ENCODE assay signal across 9 cellular contexts in the genomic region with DNA sequence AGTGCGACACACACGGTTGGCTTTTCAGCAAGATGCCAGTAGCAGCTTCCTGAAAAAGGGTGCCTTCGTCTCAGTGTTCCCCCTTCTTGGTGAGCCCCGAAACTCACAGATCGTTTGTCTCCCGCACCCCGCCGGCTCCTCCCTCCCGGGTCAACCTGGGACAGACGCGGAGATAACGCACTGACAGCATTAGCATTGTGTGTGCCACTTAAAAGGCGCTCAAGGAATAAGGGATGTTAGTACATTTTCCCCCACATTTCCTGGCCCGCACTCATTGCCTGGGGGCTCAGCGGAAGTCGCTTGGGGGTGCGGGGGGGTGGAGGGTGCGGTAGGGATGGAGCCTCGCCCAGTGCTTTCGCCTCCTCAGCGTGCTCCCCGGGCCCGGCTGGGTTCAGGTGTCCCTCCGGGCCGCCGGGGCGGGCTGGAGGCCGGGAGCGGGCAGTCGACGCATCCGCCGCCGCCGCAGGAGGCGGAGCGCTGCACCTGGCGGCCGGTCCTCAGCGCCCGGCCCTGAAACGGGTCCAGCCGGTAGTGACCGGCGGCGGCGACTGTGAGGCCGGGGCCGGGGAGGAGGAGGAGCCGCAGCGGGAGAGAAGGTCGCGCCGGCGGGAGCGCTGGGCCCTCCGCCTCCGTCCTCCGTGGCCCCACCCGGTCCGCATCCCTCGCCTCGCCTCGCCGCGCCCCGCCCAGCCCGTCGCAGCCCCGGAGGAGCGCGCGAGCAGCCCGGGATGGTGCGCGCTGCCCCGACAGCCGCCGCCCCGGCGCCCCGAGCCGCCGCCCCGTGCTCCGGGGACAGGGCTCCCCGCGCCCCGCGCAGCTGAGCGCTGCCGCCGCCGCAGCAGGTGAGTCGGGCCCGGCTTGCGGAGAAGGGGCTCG. TPM values are rescaled to one million over a fixed set of nuclear protein-coding genes. Genes with fewer than 3 reads are reported as not detected.
DNase-seq lines count a peak whose midpoint lies in the region; ATAC-seq, FAIRE-seq and TF ChIP-seq lines count a peak whose summit lies in the region.
"Had no signal": no experiment of that assay in that cellular context is flagged by ENCODE, and none has a peak within 500 bp of the region (broad histone marks: within the 10 kb centered on the region; RNA-seq: fewer than 3 reads in every experiment).

A gene (plus strand): TSS at position 694 of the 876 bp plus-strand sequence. CDS start 27,675 bp downstream, outside the sequence.

- CTCF ChIA-PET in endothelial cell of umbilical vein (lab: Charles Lee), result interaction anchor here (1.0 kb wide), 1 partner anchor 16 kb away, joined by 3 read pairs; no protein-coding TSS in a partner anchor

- H3K9ac ChIP-seq in endothelial cell of umbilical vein (replicated peaks; ENCODE audit: extremely low read depth, insufficient read depth, low read length) (peak within 1 kb of the TSS; percentile 38), mucosa of stomach (ENCODE audit: low read length) (peak within 1 kb of the TSS; percentile 90)

- H3K36me3 ChIP-seq in endothelial cell of umbilical vein (ENCODE audit: control insufficient read depth in 2 of 2, extremely low read depth in 1 of 2, insufficient read depth in 2 of 2, low read length in 2 of 2) (no peaks in the 10 kb centered on the region), mucosa of stomach (ENCODE audit: control insufficient read depth, insufficient read depth, low read length) (no peaks in the 10 kb centered on the region)

- H3K9me3 ChIP-seq in endothelial cell of umbilical vein (replicated peaks; ENCODE audit: control insufficient read depth, insufficient read depth, low read length), result no peaks in the 10 kb centered on the region
- H3K9me3 ChIP-seq in mucosa of stomach (ENCODE audit: control insufficient read depth, low read length), result no peaks in the 10 kb centered on the region

- H3K27ac ChIP-seq in endothelial cell of umbilical vein (ENCODE audit: insufficient read depth, low read depth, low read length), result no peak within 1 kb of the TSS

- peak within 1 kb of the TSS; percentile 60 for H3K4me2 ChIP-seq in endothelial cell of umbilical vein (ENCODE audit: insufficient read depth, low read length)

- POLR2A ChIA-PET in endothelial cell of umbilical vein (lab: Charles Lee), result no interaction called here

- dilution Hi-C loops in endothelial cell of umbilical vein (cut with MboI; ENCODE audit: extremely low pct_ligation_motif_present, low sequenced_read_pairs), result no loop called here

- DNase-seq in DMS 273 (lab: John Stamatoyannopoulos, UW; ENCODE audit: unreplicated experiment) (peak; percentile 76), DMS 273 treated with DMSO at 0.1 percent for 48 hours (lab: John Stamatoyannopoulos, UW) (no peak), NCI-H460 (ENCODE audit: extremely low read depth, low read depth) (peak; percentile 27), endothelial cell of umbilical vein (ENCODE audit: low read depth, low spot score) (no peak)
- DNase-seq in activated CD8-positive, alpha-beta memory T cell treated with anti-CD3 and anti-CD28 coated beads for 48 hours (ENCODE audit: low read depth in 2 of 3, low spot score in 2 of 3), result peak; percentile 22 to 34 (median 22)
- DNase-seq in stimulated activated CD8-positive, alpha-beta memory T cell treated with anti-CD3 and anti-CD28 coated beads, Interleukin-7, amount 100 ng/mL, for 1 hour (ENCODE audit: low read depth in 2 of 2), result peak; percentile 30 to 35

- H3K4me1 ChIP-seq in endothelial cell of umbilical vein (ENCODE audit: control insufficient read depth, extremely low read depth, insufficient read depth, low read length), result peaks cover 6% of the 10 kb centered on the region
- peaks cover 39% of the 10 kb centered on the region for H3K4me1 ChIP-seq in mucosa of stomach (ENCODE audit: control insufficient read depth, insufficient read depth, low read length)

- H3K27me3 ChIP-seq in endothelial cell of umbilical vein (ENCODE audit: control insufficient read depth in 2 of 2, insufficient read depth in 2 of 2, low read length in 2 of 2) (peaks cover 17 to 25% of the 10 kb centered on the region in 2 experiments), mucosa of stomach (ENCODE audit: control insufficient read depth, insufficient read depth, low read length) (no peaks in the 10 kb centered on the region)

- ATAC-seq in HG02870 (IDR thresholded peaks at IDR 0.05; ENCODE audit: unreplicated experiment), result peak; percentile 52

- no peak for TF ChIP-seq POLR2A in endothelial cell of umbilical vein (IDR thresholded peaks at IDR 0.05; ENCODE audit: low read depth, low read length)

- intact Hi-C loops in endothelial cell of umbilical vein (cut with micrococcal nuclease), result loop anchor here (1.0 kb wide), 1 partner anchor 61 kb away; no protein-coding TSS in a partner anchor

- no peak for TF ChIP-seq CTCF in endothelial cell of umbilical vein (IDR thresholded peaks at IDR 0.05; ENCODE audit: extremely low read depth in 1 of 2, insufficient read depth in 1 of 2, low read depth in 1 of 2, low read length in 2 of 2)

- H3K4me3 ChIP-seq in endothelial cell of umbilical vein (replicated peaks in 1 of 3; ENCODE audit: insufficient read depth in 1 of 3, low read depth in 1 of 3, low read length in 3 of 3) (peak within 1 kb of the TSS; percentile 20 to 62 (median 55)), mucosa of stomach (ENCODE audit: low read length) (peak within 1 kb of the TSS; percentile 68)

- BruUV-seq in endothelial cell of umbilical vein (replicated peaks; lab: Mats Ljungman, UMichigan), result no TSS peak

- peak within 1 kb of the TSS; percentile 50 for H2AFZ ChIP-seq in endothelial cell of umbilical vein (ENCODE audit: low read depth, low read length)

- FAIRE-seq in endothelial cell of umbilical vein (lab: Jason Lieb, UNC), result no peak
- FAIRE-seq: A204.1 had no signal

- no peaks in the 10 kb centered on the region for H4K20me1 ChIP-seq in endothelial cell of umbilical vein (replicated peaks; ENCODE audit: control insufficient read depth, extremely low read depth, insufficient read depth, low read length)

- no peaks in the 10 kb centered on the region for H3K9me1 ChIP-seq in endothelial cell of umbilical vein (replicated peaks; ENCODE audit: control insufficient read depth, extremely low read depth, insufficient read depth, low read length)

- no peaks in the 10 kb centered on the region for H3K79me2 ChIP-seq in endothelial cell of umbilical vein (ENCODE audit: control insufficient read depth, insufficient read depth, low read length)

TF ChIP-seq in endothelial cell of umbilical vein, 7 proteins besides CTCF, POLR2A, EP300 and RAD21:
- TF ChIP-seq EZH2 (IDR thresholded peaks at IDR 0.05; ENCODE audit: borderline replicate concordance, low read depth, low read length, severe bottlenecking), result peak; percentile 16
- no peak for TF ChIP-seq MYC (IDR thresholded peaks at IDR 0.05; ENCODE audit: low read depth, low read length)

RNA-seq across cellular contexts. Expression of the gene that starts here (rescaled TPM):
- 23.0 and 28.4 TPM in 2 replicates for total RNA-seq in NCI-H460 (2014; rRNA removed; shearing (Covaris generic))
- polyA plus RNA-seq in NCI-H460 (2014; cell fraction: nucleus; rRNA removed), result 2.7 and 13.8 TPM in 2 replicates
- 4.5 and 8.2 TPM in 2 replicates for total RNA-seq in endothelial cell of umbilical vein
- polyA plus RNA-seq in endothelial cell of umbilical vein, result 2.2 and 4.3 TPM in 2 replicates
- 3.0 and 3.3 TPM in 2 replicates for polyA plus RNA-seq in endothelial cell of umbilical vein (2011; cell fraction: cytosol; rRNA removed)
- 3.0 and 4.5 TPM in 2 replicates for polyA plus RNA-seq in endothelial cell of umbilical vein (2011; cell fraction: nucleus; rRNA removed)
- polyA plus RNA-seq in endothelial cell of umbilical vein (2012), result 1.7 and 2.9 TPM in 2 replicates
- 5.6 and 5.8 TPM in 2 replicates for polyA minus RNA-seq in endothelial cell of umbilical vein
- 8.7 TPM for polyA minus RNA-seq in endothelial cell of umbilical vein (2011; cell fraction: cytosol; rRNA and poly(A)+ RNA removed)
- 5.4 and 5.6 TPM in 2 replicates for polyA minus RNA-seq in endothelial cell of umbilical vein (2011; cell fraction: nucleus; rRNA and poly(A)+ RNA removed)

Comparison
In these comparisons a context has a peak if more than half of its experiments do, and no peak if none do; other contexts are left out.
1. DNase-seq: peak in DMS 273 (single experiment), NCI-H460 (single experiment), activated CD8-positive, alpha-beta memory T cell treated with anti-CD3 and anti-CD28 coated beads for 48 hours (3 of 3) and stimulated activated CD8-positive, alpha-beta memory T cell treated with anti-CD3 and anti-CD28 coated beads, Interleukin-7, amount 100 ng/mL, for 1 hour (2 of 2); none in DMS 273 treated with DMSO at 0.1 percent for 48 hours (single experiment) and endothelial cell of umbilical vein (single experiment).